Comparison of ENCODE assay signal across 21 cellular contexts in genomic region chr5:57113486-57113885, GRCh38.
DNase-seq lines count a peak whose midpoint lies in the region; ATAC-seq and TF ChIP-seq lines count a peak whose summit lies in the region.
"Had no signal": no experiment of that assay in that cellular context is flagged by ENCODE, and none has a peak within 500 bp of the region (broad histone marks: within the 10 kb centered on the region; RNA-seq: fewer than 3 reads in every experiment).

No MANE protein-coding gene starts in this region.

- BruUV-seq in A673 (replicated peaks; lab: Mats Ljungman, UMichigan): no TSS peak

- peak; percentile 22 for DNase-seq in A673 (ENCODE audit: low spot score)
- peak; percentile 1 for DNase-seq in adipocyte (ENCODE audit: low read depth)
- DNase-seq in fibroblast of gingiva (ENCODE audit: low read depth): peak; percentile 24
- DNase-seq in left lobe of liver (ENCODE audit: low spot score): no peak
- DNase-seq in T-cell: no peak
- DNase-seq in islet precursor cell: no peak
- DNase-seq: 8988T; BE2C; C1 segment of cervical spinal cord; CD4-positive, CD25-positive, alpha-beta regulatory T cell; CD8-positive, alpha-beta memory T cell; COR-L47; DMS 273 treated with DMSO at 0.1 percent for 48 hours; DMS53; DND-41; EL; HCEC 1CT had no signal

- intact Hi-C loops in A673 (cut with micrococcal nuclease; ENCODE audit: unreplicated experiment): no loop called here

- H3K27me3 Mint-ChIP-seq in T-cell: no peaks in the 10 kb centered on the region
- H3K27me3 Mint-ChIP-seq: CD4-positive, CD25-positive, alpha-beta regulatory T cell; CD8-positive, alpha-beta memory T cell had no signal

- POLR2A ChIA-PET in A673 (lab: Charles Lee; ENCODE audit: low non-redundant PET): no interaction called here
- POLR2A ChIA-PET in T-cell (lab: Charles Lee): no interaction called here

- CTCF ChIA-PET in A673 (lab: Charles Lee): no interaction called here
- CTCF ChIA-PET in T-cell (lab: Charles Lee): no interaction called here

- peaks cover 0 to 22% (median 19%) of the 10 kb centered on the region in 3 donors for H3K4me1 Mint-ChIP-seq in T-cell
- H3K4me1 Mint-ChIP-seq: CD4-positive, CD25-positive, alpha-beta regulatory T cell; GM23338 had no signal

- no peak overlapping the region for H3K4me3 ChIP-seq in A673 (ENCODE audit: low read depth, low read length, poor library complexity, severe bottlenecking)
- no peak overlapping the region for H3K4me3 ChIP-seq in adipocyte (ENCODE audit: low read length)
- H3K4me3 ChIP-seq: GM12878, GM23338 had no signal

- H3K9ac ChIP-seq in adipocyte (ENCODE audit: low read length): no peak overlapping the region

- H3K27me3 ChIP-seq in A673 (replicated peaks; ENCODE audit: insufficient read depth, low read depth, low read length, poor library complexity) (no peaks in the 10 kb centered on the region), adipocyte (replicated peaks; ENCODE audit: control insufficient read depth, insufficient read depth, low read length) (no peaks in the 10 kb centered on the region)
- H3K27me3 ChIP-seq: BE2C had no signal

- H3K27ac Mint-ChIP-seq in T-cell: no peak overlapping the region
- H3K27ac Mint-ChIP-seq: CD4-positive, CD25-positive, alpha-beta regulatory T cell; CD8-positive, alpha-beta memory T cell; GM23338 had no signal

- no peak for TF ChIP-seq CTCF in A673 (conservative IDR thresholded peaks at IDR 0.05; ENCODE audit: low read depth, low read length)

- no peaks in the 10 kb centered on the region for H3K9me3 ChIP-seq in A673 (ENCODE audit: low read depth, low read length, poor library complexity, severe bottlenecking)
- H3K9me3 ChIP-seq in adipocyte (ENCODE audit: control insufficient read depth, low read length): no peaks in the 10 kb centered on the region
- H3K9me3 ChIP-seq: BE2C had no signal

- ATAC-seq in left lobe of liver: peak; percentile 28
- ATAC-seq in GM21737 (IDR thresholded peaks at IDR 0.05; ENCODE audit: unreplicated experiment): no peak
- no peak for ATAC-seq in T-cell (replicated peaks in 1 of 4)
- no peak for ATAC-seq in GM21717 (IDR thresholded peaks at IDR 0.05; ENCODE audit: unreplicated experiment)
- ATAC-seq: GM12878, GM23338 had no signal

- no peaks in the 10 kb centered on the region for H3K36me3 Mint-ChIP-seq in T-cell
- H3K36me3 Mint-ChIP-seq: CD4-positive, CD25-positive, alpha-beta regulatory T cell; CD8-positive, alpha-beta memory T cell had no signal

- H3K4me1 ChIP-seq in A673 (ENCODE audit: insufficient read depth, low read length, poor library complexity, severe bottlenecking) (no peaks in the 10 kb centered on the region), adipocyte (ENCODE audit: control insufficient read depth, insufficient read depth, low read length) (no peaks in the 10 kb centered on the region)
- H3K4me1 ChIP-seq: BE2C had no signal

- no peaks in the 10 kb centered on the region for H3K9me3 Mint-ChIP-seq in T-cell
- H3K9me3 Mint-ChIP-seq: CD4-positive, CD25-positive, alpha-beta regulatory T cell; CD8-positive, alpha-beta memory T cell; GM23338 had no signal

- H3K36me3 ChIP-seq in A673 (ENCODE audit: insufficient read depth, low read length, poor library complexity, severe bottlenecking): no peaks in the 10 kb centered on the region
- H3K36me3 ChIP-seq in adipocyte (ENCODE audit: control insufficient read depth, insufficient read depth, low read length, severe bottlenecking): no peaks in the 10 kb centered on the region
- H3K36me3 ChIP-seq: BE2C had no signal

- H3K4me3 Mint-ChIP-seq in T-cell: no peak overlapping the region
- H3K4me3 Mint-ChIP-seq: CD4-positive, CD25-positive, alpha-beta regulatory T cell; CD8-positive, alpha-beta memory T cell; GM23338 had no signal

- no peak overlapping the region for H3K27ac ChIP-seq in A673 (ENCODE audit: low read depth, low read length, poor library complexity, severe bottlenecking)

Comparison
In these comparisons a context has a peak if more than half of its experiments do, and no peak if none do; other contexts are left out.
1. DNase-seq: peak in A673 (single experiment), adipocyte (single experiment) and fibroblast of gingiva (single experiment); none in left lobe of liver (single experiment), T-cell (0 of 34) and islet precursor cell (single experiment).